Comparison of ENCODE assay signal across 9 cellular contexts in genomic region chr4:37666625-37667071, GRCh38. TPM values are rescaled to one million over a fixed set of nuclear protein-coding genes. Genes with fewer than 3 reads are reported as not detected.
DNase-seq lines count a peak whose midpoint lies in the region; ATAC-seq, FAIRE-seq and TF ChIP-seq lines count a peak whose summit lies in the region.
"Had no signal": no experiment of that assay in that cellular context is flagged by ENCODE, and none has a peak within 500 bp of the region (broad histone marks: within the 10 kb centered on the region; RNA-seq: fewer than 3 reads in every experiment).

No MANE protein-coding gene starts in this region.

- no peak for TF ChIP-seq EP300 in gastroesophageal sphincter (IDR thresholded peaks at IDR 0.05)

- peaks cover 48% of the 10 kb centered on the region for H3K4me1 Mint-ChIP-seq in activated CD4-positive, alpha-beta memory T cell treated with anti-CD3 and anti-CD28 coated beads for 36 hours (ENCODE audit: low read depth)

- H3K27ac ChIP-seq in gastroesophageal sphincter (peak overlapping the region; percentile 32 to 70 (median 62)), skin epidermis (peak overlapping the region in 13 of 21 experiments; percentile 12 to 76 (median 57))

- H3K36me3 ChIP-seq in gastroesophageal sphincter = no peaks in the 10 kb centered on the region

- no peaks in the 10 kb centered on the region for H3K27me3 ChIP-seq in gastroesophageal sphincter

- intact Hi-C loops in activated CD4-positive, alpha-beta memory T cell treated with anti-CD3 and anti-CD28 coated beads for 36 hours (cut with micrococcal nuclease) = no loop called here

- H3K27ac Mint-ChIP-seq in activated CD4-positive, alpha-beta memory T cell treated with anti-CD3 and anti-CD28 coated beads for 36 hours = peak overlapping the region; percentile 28

- H3K9me3 Mint-ChIP-seq in activated CD4-positive, alpha-beta memory T cell treated with anti-CD3 and anti-CD28 coated beads for 36 hours = no peaks in the 10 kb centered on the region

- no peak for FAIRE-seq in D721Med (lab: Jason Lieb, UNC)
- FAIRE-seq: endometrium had no signal

- DNase-seq in CD1c-positive myeloid dendritic cell (ENCODE audit: extremely low spot score) = peak; percentile 81
- peak; percentile 51 for DNase-seq in activated CD4-positive, alpha-beta memory T cell treated with anti-CD3 and anti-CD28 coated beads for 36 hours
- no peak for DNase-seq in GM13976 (ENCODE audit: low spot score)
- no peak for DNase-seq in D721Med (ENCODE audit: insufficient read length, low spot score)
- no peak for DNase-seq in inferior parietal cortex (ENCODE audit: extremely low spot score)

- CTCF ChIA-PET in activated CD4-positive, alpha-beta memory T cell treated with anti-CD3 and anti-CD28 coated beads for 36 hours (lab: Charles Lee) = interaction anchor here (1.4 kb wide), 1 partner anchor 64 kb away, joined by 6 read pairs; no protein-coding TSS in a partner anchor

- peaks cover 9 to 64% (median 41%) of the 10 kb centered on the region in 3 donors for H3K4me1 ChIP-seq in gastroesophageal sphincter

- in situ Hi-C loops in GM13976 (cut with MboI; ENCODE audit: low sequenced_read_pairs, unreplicated experiment) = no loop called here

- POLR2A ChIA-PET in activated CD4-positive, alpha-beta memory T cell treated with anti-CD3 and anti-CD28 coated beads for 36 hours (lab: Charles Lee) = interaction anchor here (0.5 kb wide), 1 partner anchor 244 kb away, joined by 4 read pairs; no protein-coding TSS in a partner anchor

- no peaks in the 10 kb centered on the region for H3K9me3 ChIP-seq in gastroesophageal sphincter

- peak overlapping the region; percentile 1 for H3K4me3 Mint-ChIP-seq in activated CD4-positive, alpha-beta memory T cell treated with anti-CD3 and anti-CD28 coated beads for 36 hours

- H3K27me3 Mint-ChIP-seq in activated CD4-positive, alpha-beta memory T cell treated with anti-CD3 and anti-CD28 coated beads for 36 hours = no peaks in the 10 kb centered on the region

- H3K36me3 Mint-ChIP-seq in activated CD4-positive, alpha-beta memory T cell treated with anti-CD3 and anti-CD28 coated beads for 36 hours = no peaks in the 10 kb centered on the region

- TF ChIP-seq CTCF in gastroesophageal sphincter (IDR thresholded peaks at IDR 0.05) (peak in 2 of 4 experiments; percentile 25 to 39), GM13976 (IDR thresholded peaks at IDR 0.05; ENCODE audit: borderline replicate concordance, control extremely low read depth, extremely low read depth, insufficient read depth, missing control alignments) (no peak), D721Med (IDR thresholded peaks at IDR 0.05; ENCODE audit: insufficient read depth, missing control alignments) (no peak)

- ATAC-seq in HG02885 (IDR thresholded peaks at IDR 0.05; ENCODE audit: poor library complexity, unreplicated experiment) = peak; percentile 53
- ATAC-seq in gastroesophageal sphincter = peak; percentile 67

- H3K4me3 ChIP-seq in gastroesophageal sphincter (no peak overlapping the region), skin epidermis (no peak overlapping the region)

- 36 to 37% methylated on average over 5 to 6 of the region's 6 CpGs for WGBS in gastroesophageal sphincter (ENCODE audit: low coverage in 1 of 2), 2 donors

- no peak for TF ChIP-seq POLR2A in gastroesophageal sphincter (IDR thresholded peaks at IDR 0.05)

RNA-seq across cellular contexts. Expression of gene RELL1, which starts 19.5 kb away (rescaled TPM):
- total RNA-seq in activated CD4-positive, alpha-beta memory T cell treated with anti-CD3 and anti-CD28 coated beads for 36 hours = 10 to 100 TPM; 15.0 to 16.0 TPM
- 10 to 100 TPM; 61.0 to 96.7 (median 69.3) TPM for total RNA-seq in gastroesophageal sphincter

Comparison
In these comparisons a context has a peak if more than half of its experiments do, and no peak if none do; other contexts are left out.
1. DNase-seq: peak in CD1c-positive myeloid dendritic cell (single experiment) and activated CD4-positive, alpha-beta memory T cell treated with anti-CD3 and anti-CD28 coated beads for 36 hours (single experiment); none in GM13976 (single experiment), D721Med (single experiment) and inferior parietal cortex (single experiment).